Comparison of ENCODE assay signal across 10 cellular contexts in genomic region chr17:28747046-28747691, GRCh38. TPM values are rescaled to one million over a fixed set of nuclear protein-coding genes. Genes with fewer than 3 reads are reported as not detected.
DNase-seq lines count a peak whose midpoint lies in the region; ATAC-seq, FAIRE-seq and TF ChIP-seq lines count a peak whose summit lies in the region.
"Had no signal": no experiment of that assay in that cellular context is flagged by ENCODE, and none has a peak within 500 bp of the region (broad histone marks: within the 10 kb centered on the region; RNA-seq: fewer than 3 reads in every experiment).

No MANE protein-coding gene starts in this region.

- H3K27me3 Mint-ChIP-seq in activated CD8-positive, alpha-beta memory T cell treated with anti-CD3 and anti-CD28 coated beads, Interleukin-2, amount 10 ng/mL, durations not matched to agents 7 days and 5 days, result no peaks in the 10 kb centered on the region
- H3K27me3 Mint-ChIP-seq in memory B cell, result no peaks in the 10 kb centered on the region
- H3K27me3 Mint-ChIP-seq: activated naive CD8-positive, alpha-beta T cell treated with anti-CD3 and anti-CD28 coated beads, Interleukin-2, amount 10 ng/mL, durations not matched to agents 7 days and 5 days; CD4-positive, CD25-positive, alpha-beta regulatory T cell had no signal

- peaks cover 5% of the 10 kb centered on the region for H3K36me3 Mint-ChIP-seq in activated CD8-positive, alpha-beta memory T cell treated with anti-CD3 and anti-CD28 coated beads, Interleukin-2, amount 10 ng/mL, durations not matched to agents 7 days and 5 days
- peaks cover 7% of the 10 kb centered on the region for H3K36me3 Mint-ChIP-seq in memory B cell
- H3K36me3 Mint-ChIP-seq: CD4-positive, CD25-positive, alpha-beta regulatory T cell had no signal

- no peak for DNase-seq in activated CD8-positive, alpha-beta memory T cell treated with anti-CD3 and anti-CD28 coated beads, Interleukin-2, amount 10 ng/mL, durations not matched to agents 7 days and 5 days
- DNase-seq in activated CD8-positive, alpha-beta memory T cell treated with anti-CD3 and anti-CD28 coated beads, Interleukin-2, amount 50 U/mL, for 48 hours, result no peak
- DNase-seq in GM12878 (ENCODE audit: low read depth, low spot score), result no peak
- no peak for DNase-seq in memory B cell (ENCODE audit: low spot score in 2 of 2)
- peak; percentile 90 for DNase-seq in upper lobe of right lung
- no peak for DNase-seq in brain microvascular endothelial cell
- DNase-seq in COR-L47 (lab: John Stamatoyannopoulos, UW), result no peak
- DNase-seq in dedifferentiated amniotic fluid mesenchymal stem cell (ENCODE audit: extremely low spot score), result no peak
- DNase-seq: activated naive CD8-positive, alpha-beta T cell treated with anti-CD3 and anti-CD28 coated beads, Interleukin-2, amount 10 ng/mL, durations not matched to agents 7 days and 5 days; CD4-positive, CD25-positive, alpha-beta regulatory T cell had no signal

- peak overlapping the region; percentile 85 for H3K4me2 ChIP-seq in GM12878 (ENCODE audit: control insufficient read depth, insufficient read depth)

- FAIRE-seq in GM12878 (lab: Jason Lieb, UNC), result no peak

- peaks cover 39% of the 10 kb centered on the region for H3K4me1 ChIP-seq in GM12878 (ENCODE audit: control insufficient read depth, insufficient read depth, low read length)
- peaks cover 59% of the 10 kb centered on the region for H3K4me1 ChIP-seq in upper lobe of right lung

- ATAC-seq in activated CD8-positive, alpha-beta memory T cell treated with anti-CD3 and anti-CD28 coated beads, Interleukin-2, amount 10 ng/mL, durations not matched to agents 7 days and 5 days, result no peak
- ATAC-seq in GM12878 (no peak), memory B cell (ENCODE audit: low read depth) (no peak), upper lobe of right lung (peak; percentile 47)

- no peak overlapping the region for H3K4me3 Mint-ChIP-seq in activated CD8-positive, alpha-beta memory T cell treated with anti-CD3 and anti-CD28 coated beads, Interleukin-2, amount 10 ng/mL, durations not matched to agents 7 days and 5 days
- H3K4me3 Mint-ChIP-seq in memory B cell, result no peak overlapping the region

- peak overlapping the region; percentile 98; the same call in 1 of the 2 replicates for H3K9ac ChIP-seq in GM12878 (ENCODE audit: control insufficient read depth, insufficient read depth, low read length)

- SMC1A ChIA-PET in GM12878 (lab: Charles Lee; ENCODE audit: uncharacterized antibody, unreplicated experiment), result interaction anchor here (7.8 to 17.8 kb wide), 2 partner anchors 17 to 18 kb away, joined by 46 to 326 read pairs; partner anchors contain the start of genes NEK8 and TLCD1

- H3K9me3 ChIP-seq in GM12878 (replicated peaks; ENCODE audit: control insufficient read depth, insufficient read depth, low read length) (no peaks in the 10 kb centered on the region), upper lobe of right lung (no peaks in the 10 kb centered on the region)

- RAD21 ChIA-PET in GM12878 (lab: Charles Lee; ENCODE audit: unreplicated experiment), result interaction anchor here (1.5 to 17.4 kb wide), 3 partner anchors 21 to 100 kb away, joined by 3 to 375 read pairs (median 5); partner anchors contain the start of genes NEK8 and TLCD1

- CTCF ChIA-PET in activated CD8-positive, alpha-beta memory T cell treated with anti-CD3 and anti-CD28 coated beads, Interleukin-2, amount 10 ng/mL, durations not matched to agents 7 days and 5 days (lab: Charles Lee), result interaction anchor here (1.0 to 16.9 kb wide), 3 partner anchors 10 to 18 kb away, joined by 3 to 591 read pairs (median 3); partner anchors contain the start of genes NEK8 and TLCD1
- CTCF ChIA-PET in GM12878 (lab: Yijun Ruan, JAX), result interaction anchor here (0.8 to 10.0 kb wide), 3 partner anchors 17 to 207 kb away, joined by 3 to 394 read pairs (median 32); partner anchors contain the start of genes NEK8, RPL23A and TLCD1

- in situ Hi-C loops in GM12878 (cut with MboI), result loop anchor here (25.0 kb wide), 1 partner anchor 1285 kb away; the partner anchor contains the start of gene KSR1
- in situ Hi-C loops in brain microvascular endothelial cell (cut with HindIII; ENCODE audit: low pct_ligation_motif_present, low sequenced_read_pairs), result no loop called here

- H3K4me3 ChIP-seq in GM12878 (peak overlapping the region; percentile 92; the same call in 1 of the 2 replicates), upper lobe of right lung (peak overlapping the region; percentile 10), brain microvascular endothelial cell (ENCODE audit: low read depth, low read length) (no peak overlapping the region)

- H3K27ac ChIP-seq in GM12878 (ENCODE audit: control insufficient read depth, insufficient read depth), result peak overlapping the region; percentile 95; the same call in 1 of the 2 replicates
- H3K27ac ChIP-seq in upper lobe of right lung, result peak overlapping the region; percentile 94
- H3K27ac ChIP-seq in brain microvascular endothelial cell, result no peak overlapping the region

- TF ChIP-seq RAD21 in GM12878 (IDR thresholded peaks at IDR 0.05; ENCODE audit: insufficient read depth, low read depth, low read length), result no peak

- intact Hi-C loops in GM12878 (cut with micrococcal nuclease; ENCODE audit: unreplicated experiment), result no loop called here
- intact Hi-C loops in upper lobe of right lung (cut with DNase I), result no loop called here

- BruUV-seq in GM12878 (replicated peaks; lab: Mats Ljungman, UMichigan), result no TSS peak

- H3K27ac Mint-ChIP-seq in activated CD8-positive, alpha-beta memory T cell treated with anti-CD3 and anti-CD28 coated beads, Interleukin-2, amount 10 ng/mL, durations not matched to agents 7 days and 5 days, result peak overlapping the region; percentile 32
- peak overlapping the region; percentile 99 for H3K27ac Mint-ChIP-seq in memory B cell

- H3K27me3 ChIP-seq in GM12878 (replicated peaks in 1 of 2; ENCODE audit: control insufficient read depth in 2 of 2, insufficient read depth in 2 of 2, low read length in 1 of 2) (no peaks in the 10 kb centered on the region), upper lobe of right lung (no peaks in the 10 kb centered on the region), brain microvascular endothelial cell (replicated peaks) (no peaks in the 10 kb centered on the region)

- H3K36me3 ChIP-seq in GM12878 (ENCODE audit: control insufficient read depth in 2 of 2, insufficient read depth in 2 of 2, low read length in 1 of 2) (peaks cover 30 to 32% of the 10 kb centered on the region in 2 experiments), upper lobe of right lung (peaks cover 25% of the 10 kb centered on the region), brain microvascular endothelial cell (replicated peaks) (peaks cover 55% of the 10 kb centered on the region)

- peaks cover 76% of the 10 kb centered on the region for H3K79me2 ChIP-seq in GM12878 (ENCODE audit: control insufficient read depth, insufficient read depth, low read length)

- WGBS in GM12878 (ENCODE audit: insufficient coverage, insufficient replicate concordance, low lambda C conversion rate, missing lambda C conversion rate), result 52% methylated on average over 7 of the region's 7 CpGs

- H3K4me1 Mint-ChIP-seq in activated CD8-positive, alpha-beta memory T cell treated with anti-CD3 and anti-CD28 coated beads, Interleukin-2, amount 10 ng/mL, durations not matched to agents 7 days and 5 days, result peaks cover 41% of the 10 kb centered on the region
- H3K4me1 Mint-ChIP-seq in memory B cell, result peaks cover 27% of the 10 kb centered on the region

- no peaks in the 10 kb centered on the region for H3K9me3 Mint-ChIP-seq in activated CD8-positive, alpha-beta memory T cell treated with anti-CD3 and anti-CD28 coated beads, Interleukin-2, amount 10 ng/mL, durations not matched to agents 7 days and 5 days (ENCODE audit: low read depth)
- no peaks in the 10 kb centered on the region for H3K9me3 Mint-ChIP-seq in memory B cell
- H3K9me3 Mint-ChIP-seq: activated naive CD8-positive, alpha-beta T cell treated with anti-CD3 and anti-CD28 coated beads, Interleukin-2, amount 10 ng/mL, durations not matched to agents 7 days and 5 days; CD4-positive, CD25-positive, alpha-beta regulatory T cell had no signal

- no peak overlapping the region for H2AFZ ChIP-seq in GM12878 (ENCODE audit: control insufficient read depth, low read depth, low read length)

- POLR2A ChIA-PET in GM12878 (lab: Charles Lee), result interaction anchor here (1.2 to 15.2 kb wide), 3 partner anchors 16 to 95 kb away, joined by 3 to 485 read pairs (median 9); partner anchors contain the start of genes FAM222B, NEK8, RPL23A and TLCD1

- H4K20me1 ChIP-seq in GM12878 (ENCODE audit: control insufficient read depth, insufficient read depth), result peaks cover 19% of the 10 kb centered on the region

- no peak for TF ChIP-seq CTCF in GM12878 (IDR thresholded peaks at IDR 0.05 in 2 of 3, conservative IDR thresholded peaks at IDR 0.05 in 1 of 3; ENCODE audit: control insufficient read depth in 2 of 3, extremely low read depth in 1 of 3, insufficient read depth in 1 of 3, low read depth in 3 of 3, low read length in 3 of 3)
- TF ChIP-seq CTCF in upper lobe of right lung (IDR thresholded peaks at IDR 0.05), result no peak
- no peak for TF ChIP-seq CTCF in brain microvascular endothelial cell (IDR thresholded peaks at IDR 0.05; ENCODE audit: low read depth, low read length, missing control alignments)

- peak; percentile 33; the same call in 1 of the 2 replicates for TF ChIP-seq POLR2A in GM12878 (IDR thresholded peaks at IDR 0.05; ENCODE audit: low read depth, low read length)

- no peak for TF ChIP-seq EP300 in GM12878 (IDR thresholded peaks at IDR 0.05; ENCODE audit: borderline replicate concordance in 1 of 2, control insufficient read depth in 1 of 2, low read depth in 2 of 2, low read length in 2 of 2)

RNA-seq across cellular contexts. Expression of gene TRAF4, which starts 3.4 kb away (rescaled TPM):
- total RNA-seq in activated CD8-positive, alpha-beta memory T cell treated with anti-CD3 and anti-CD28 coated beads, Interleukin-2, amount 10 ng/mL, durations not matched to agents 7 days and 5 days, result 100 to 1,000 TPM in 1 of 2 experiments, 10 to 100 TPM in 1; 60.1 to 107 TPM
- total RNA-seq in GM12878 (2013; cell fraction: nucleolus; rRNA removed), result 116 and 127 TPM in 2 replicates
- total RNA-seq in GM12878 (2014; rRNA removed), result 134 and 151 TPM in 2 replicates
- total RNA-seq in GM12878 (2014; rRNA removed; fragmentation: Illumina TruSeq; extraction: Trizol), result 56.3 and 61.7 TPM in 2 replicates
- 171 and 197 TPM in 2 replicates for total RNA-seq in GM12878 (2021)
- 40.9 TPM for polyA plus RNA-seq in GM12878 (2011; ENCODE audit: low read depth)
- polyA plus RNA-seq in GM12878 (2011; rRNA removed), result 28.0 and 71.2 TPM in 2 replicates
- polyA plus RNA-seq in GM12878 (2011; cell fraction: cytosol; rRNA removed), result 108 and 124 TPM in 2 replicates
- polyA plus RNA-seq in GM12878 (2011; cell fraction: nucleus; rRNA removed), result 437 and 490 TPM in 2 replicates
- 86.4 and 93.9 TPM in 2 replicates for polyA plus RNA-seq in GM12878 (2012)
- 30.6 and 73.8 TPM in 2 replicates for polyA plus RNA-seq in GM12878 (2014; fragmentation: Illumina TruSeq; extraction: Trizol)
- polyA plus RNA-seq in GM12878 (2014; fragmentation: Nextera tagmentation; extraction: Ambion mirVana), result 1 to 10 TPM; 3.7 to 8.2 TPM
- 152 and 164 TPM in 2 replicates for polyA plus RNA-seq in GM12878 (2014; rRNA removed)
- polyA plus RNA-seq in GM12878 (2016; fragmentation: Nextera tagmentation; extraction: Ambion mirVana), result 10 to 100 TPM; 46.2 to 56.6 TPM
- polyA minus RNA-seq in GM12878 (2011; rRNA and poly(A)+ RNA removed), result 70.6 and 117 TPM in 2 replicates
- 66.7 and 75.6 TPM in 2 replicates for polyA minus RNA-seq in GM12878 (2011; cell fraction: cytosol; rRNA and poly(A)+ RNA removed)
- polyA minus RNA-seq in GM12878 (2011; cell fraction: nucleus; rRNA and poly(A)+ RNA removed), result 163 and 248 TPM in 2 replicates
- 65.9 TPM for total RNA-seq in upper lobe of right lung

RNA-seq across cellular contexts. Expression of gene NEK8, which starts 18.6 kb away (rescaled TPM):
- 1 to 10 TPM; 3.6 to 5.1 TPM for total RNA-seq in activated CD8-positive, alpha-beta memory T cell treated with anti-CD3 and anti-CD28 coated beads, Interleukin-2, amount 10 ng/mL, durations not matched to agents 7 days and 5 days
- total RNA-seq in GM12878 (2013; cell fraction: nucleolus; rRNA removed), result 22.0 and 27.2 TPM in 2 replicates
- total RNA-seq in GM12878 (2014; rRNA removed), result 8.8 and 10.5 TPM in 2 replicates
- total RNA-seq in GM12878 (2014; rRNA removed; fragmentation: Illumina TruSeq; extraction: Trizol), result 6.0 and 6.7 TPM in 2 replicates
- 10.1 and 11.0 TPM in 2 replicates for total RNA-seq in GM12878 (2021)
- 6.5 TPM for polyA plus RNA-seq in GM12878 (2011; ENCODE audit: low read depth)
- polyA plus RNA-seq in GM12878 (2011; rRNA removed), result 7.9 and 13.2 TPM in 2 replicates
- 16.7 and 21.7 TPM in 2 replicates for polyA plus RNA-seq in GM12878 (2011; cell fraction: cytosol; rRNA removed)
- 24.8 and 26.2 TPM in 2 replicates for polyA plus RNA-seq in GM12878 (2011; cell fraction: nucleus; rRNA removed)
- polyA plus RNA-seq in GM12878 (2012), result 8.7 and 9.6 TPM in 2 replicates
- polyA plus RNA-seq in GM12878 (2014; fragmentation: Illumina TruSeq; extraction: Trizol), result 7.5 and 8.5 TPM in 2 replicates
- polyA plus RNA-seq in GM12878 (2014; fragmentation: Nextera tagmentation; extraction: Ambion mirVana), result 1 to 10 TPM; 2.3 to 2.9 TPM
- polyA plus RNA-seq in GM12878 (2014; rRNA removed), result 14.3 and 15.1 TPM in 2 replicates
- 10 to 100 TPM; 11.2 to 13.9 TPM for polyA plus RNA-seq in GM12878 (2016; fragmentation: Nextera tagmentation; extraction: Ambion mirVana)
- 14.9 and 20.8 TPM in 2 replicates for polyA minus RNA-seq in GM12878 (2011; rRNA and poly(A)+ RNA removed)
- 4.0 and 4.4 TPM in 2 replicates for polyA minus RNA-seq in GM12878 (2011; cell fraction: cytosol; rRNA and poly(A)+ RNA removed)
- 11.1 and 21.9 TPM in 2 replicates for polyA minus RNA-seq in GM12878 (2011; cell fraction: nucleus; rRNA and poly(A)+ RNA removed)
- 8.4 TPM for total RNA-seq in upper lobe of right lung

RNA-seq across cellular contexts. Expression of gene TLCD1, which starts 21.1 kb away (rescaled TPM):
- 1 to 10 TPM; 3.2 to 5.6 TPM for total RNA-seq in activated CD8-positive, alpha-beta memory T cell treated with anti-CD3 and anti-CD28 coated beads, Interleukin-2, amount 10 ng/mL, durations not matched to agents 7 days and 5 days
- total RNA-seq in GM12878 (2013; cell fraction: nucleolus; rRNA removed), result 1.9 and 4.3 TPM in 2 replicates
- total RNA-seq in GM12878 (2014; rRNA removed) (8.6 and 10.6 TPM in 2 replicates), GM12878 (2014; rRNA removed; fragmentation: Illumina TruSeq; extraction: Trizol) (7.2 and 7.6 TPM in 2 replicates), GM12878 (2021) (7.3 and 7.6 TPM in 2 replicates), upper lobe of right lung (16.2 TPM)
- polyA plus RNA-seq in GM12878 (2011; ENCODE audit: low read depth), result 3.3 TPM
- polyA plus RNA-seq in GM12878 (2011; rRNA removed) (2.1 and 4.0 TPM in 2 replicates), GM12878 (2014; fragmentation: Illumina TruSeq; extraction: Trizol) (7.8 TPM in 2 replicates), GM12878 (2014; fragmentation: Nextera tagmentation; extraction: Ambion mirVana) (1 to 10 TPM; 2.9 to 7.1 TPM), GM12878 (2014; rRNA removed) (13.6 and 14.6 TPM in 2 replicates), GM12878 (2016; fragmentation: Nextera tagmentation; extraction: Ambion mirVana) (10 to 100 TPM; 14.9 to 19.8 TPM)
- 4.1 and 4.2 TPM in 2 replicates for polyA plus RNA-seq in GM12878 (2011; cell fraction: cytosol; rRNA removed)
- 5.1 and 5.7 TPM in 2 replicates for polyA plus RNA-seq in GM12878 (2011; cell fraction: nucleus; rRNA removed)
- 5.3 and 8.7 TPM in 2 replicates for polyA plus RNA-seq in GM12878 (2012)
- polyA minus RNA-seq in GM12878 (2011; rRNA and poly(A)+ RNA removed), result 5.4 and 5.5 TPM in 2 replicates
- polyA minus RNA-seq in GM12878 (2011; cell fraction: cytosol; rRNA and poly(A)+ RNA removed), result 2.8 and 5.5 TPM in 2 replicates
- polyA minus RNA-seq in GM12878 (2011; cell fraction: nucleus; rRNA and poly(A)+ RNA removed), result 4.8 and 6.9 TPM in 2 replicates
- polyA plus RNA-seq: CD4-positive, CD25-positive, alpha-beta regulatory T cell had no signal

RNA-seq across cellular contexts. Expression of gene RPL23A, which starts 27.4 kb away (rescaled TPM):
- total RNA-seq in activated CD8-positive, alpha-beta memory T cell treated with anti-CD3 and anti-CD28 coated beads, Interleukin-2, amount 10 ng/mL, durations not matched to agents 7 days and 5 days, result 1,000 to 10,000 TPM; 1,823 to 1,960 TPM
- total RNA-seq in GM12878 (2013; cell fraction: nucleolus; rRNA removed), result 169 and 204 TPM in 2 replicates
- total RNA-seq in GM12878 (2014; rRNA removed) (1,231 and 1,339 TPM in 2 replicates), GM12878 (2014; rRNA removed; fragmentation: Illumina TruSeq; extraction: Trizol) (1,926 and 2,065 TPM in 2 replicates), GM12878 (2021) (2,908 and 3,018 TPM in 2 replicates), upper lobe of right lung (1,221 TPM)
- polyA plus RNA-seq in GM12878 (2011; ENCODE audit: low read depth), result 6,212 TPM
- polyA plus RNA-seq in GM12878 (2011; rRNA removed) (2,740 and 3,357 TPM in 2 replicates), GM12878 (2014; fragmentation: Illumina TruSeq; extraction: Trizol) (1,904 and 2,135 TPM in 2 replicates), GM12878 (2014; fragmentation: Nextera tagmentation; extraction: Ambion mirVana) (over 10,000 TPM in 1 of 2 experiments, 1,000 to 10,000 TPM in 1; 8,970 to 10,319 TPM), GM12878 (2014; rRNA removed) (1,318 and 1,377 TPM in 2 replicates), GM12878 (2016; fragmentation: Nextera tagmentation; extraction: Ambion mirVana) (1,000 to 10,000 TPM; 2,984 to 3,180 TPM)
- polyA plus RNA-seq in GM12878 (2011; cell fraction: cytosol; rRNA removed), result 779 and 1,073 TPM in 2 replicates
- 561 and 573 TPM in 2 replicates for polyA plus RNA-seq in GM12878 (2011; cell fraction: nucleus; rRNA removed)
- 4,003 and 4,409 TPM in 2 replicates for polyA plus RNA-seq in GM12878 (2012)
- 1,547 and 2,710 TPM in 2 replicates for polyA minus RNA-seq in GM12878 (2011; rRNA and poly(A)+ RNA removed)
- 624 and 701 TPM in 2 replicates for polyA minus RNA-seq in GM12878 (2011; cell fraction: cytosol; rRNA and poly(A)+ RNA removed)
- 176 and 252 TPM in 2 replicates for polyA minus RNA-seq in GM12878 (2011; cell fraction: nucleus; rRNA and poly(A)+ RNA removed)

RNA-seq across cellular contexts. Expression of gene RAB34, which starts 29.5 kb away (rescaled TPM):
- 1 to 10 TPM; 5.6 to 8.3 TPM for total RNA-seq in activated CD8-positive, alpha-beta memory T cell treated with anti-CD3 and anti-CD28 coated beads, Interleukin-2, amount 10 ng/mL, durations not matched to agents 7 days and 5 days
- 10.7 and 13.3 TPM in 2 replicates for total RNA-seq in GM12878 (2013; cell fraction: nucleolus; rRNA removed)
- total RNA-seq in GM12878 (2014; rRNA removed) (40.2 and 46.4 TPM in 2 replicates), GM12878 (2014; rRNA removed; fragmentation: Illumina TruSeq; extraction: Trizol) (24.2 and 26.9 TPM in 2 replicates), GM12878 (2021) (28.8 and 33.0 TPM in 2 replicates), upper lobe of right lung (63.5 TPM)
- 16.5 TPM for polyA plus RNA-seq in GM12878 (2011; ENCODE audit: low read depth)
- polyA plus RNA-seq in GM12878 (2011; rRNA removed) (0.16 and 0.37 TPM in 2 replicates), GM12878 (2014; fragmentation: Illumina TruSeq; extraction: Trizol) (35.7 and 39.0 TPM in 2 replicates), GM12878 (2014; fragmentation: Nextera tagmentation; extraction: Ambion mirVana) (10 to 100 TPM; 14.4 to 32.6 TPM), GM12878 (2014; rRNA removed) (37.5 and 47.7 TPM in 2 replicates), GM12878 (2016; fragmentation: Nextera tagmentation; extraction: Ambion mirVana) (10 to 100 TPM; 30.9 to 37.4 TPM)
- 0.23 and 0.31 TPM in 2 replicates for polyA plus RNA-seq in GM12878 (2011; cell fraction: cytosol; rRNA removed)
- 0.69 and 0.75 TPM in 2 replicates for polyA plus RNA-seq in GM12878 (2011; cell fraction: nucleus; rRNA removed)
- 13.1 and 17.7 TPM in 2 replicates for polyA plus RNA-seq in GM12878 (2012)
- polyA minus RNA-seq in GM12878 (2011; rRNA and poly(A)+ RNA removed), result not detected in 2 replicates
- polyA minus RNA-seq in GM12878 (2011; cell fraction: cytosol; rRNA and poly(A)+ RNA removed), result 4.1 and 4.9 TPM in 2 replicates
- polyA minus RNA-seq in GM12878 (2011; cell fraction: nucleus; rRNA and poly(A)+ RNA removed), result 0.48 and 0.86 TPM in 2 replicates
